In the genomic region with DNA sequence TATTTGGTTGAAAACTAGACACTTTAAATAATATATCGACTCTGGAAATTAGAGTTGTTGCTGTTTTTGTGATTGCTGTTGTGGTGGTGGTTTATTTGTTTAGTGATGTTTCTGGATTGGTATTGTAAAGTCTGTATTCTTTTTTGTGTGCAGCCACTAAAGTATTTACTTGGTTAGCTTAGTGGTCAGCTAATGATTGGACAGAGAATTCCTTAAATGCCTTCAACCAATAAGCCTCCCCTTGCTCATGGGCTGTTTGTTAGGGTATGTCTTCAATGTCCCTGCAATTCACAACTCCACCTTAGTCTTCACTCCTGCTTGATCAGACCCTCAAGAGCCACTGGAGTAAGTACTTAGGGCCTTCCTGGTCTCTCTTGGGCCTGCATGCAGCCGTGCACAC, we compare ENCODE assay signal across 19 cellular contexts.
A peak's percentile ranks its signal among the peaks of the same experiment; 100 is the strongest.
DNase-seq lines count a peak whose midpoint lies in the region; ATAC-seq and TF ChIP-seq lines count a peak whose summit lies in the region.
"Had no signal": no experiment of that assay in that cellular context is flagged by ENCODE, and none has a peak within 500 bp of the region (broad histone marks: within the 10 kb centered on the region; RNA-seq: fewer than 3 reads in every experiment).

No MANE protein-coding gene starts in this region.

- H4K8ac ChIP-seq in mesenchymal stem cell (ENCODE audit: low read length) = no peak overlapping the region

- H3K36me3 Mint-ChIP-seq in CD4-positive, CD25-positive, alpha-beta regulatory T cell = peaks cover 42% of the 10 kb centered on the region
- peaks cover 5% of the 10 kb centered on the region for H3K36me3 Mint-ChIP-seq in type B pancreatic cell
- H3K36me3 Mint-ChIP-seq in effector memory CD8-positive, alpha-beta T cell (ENCODE audit: insufficient read depth) = peaks cover 5% of the 10 kb centered on the region

- H3K14ac ChIP-seq in mesenchymal stem cell (ENCODE audit: low read length in 2 of 2) = no peak overlapping the region

- no peak overlapping the region for H2BK15ac ChIP-seq in mesenchymal stem cell (ENCODE audit: low read depth, poor library complexity, severe bottlenecking)

- 81% methylated on average over 2 of the region's 2 CpGs for WGBS in mesenchymal stem cell

- H3K4me3 ChIP-seq in CD4-positive, CD25-positive, alpha-beta regulatory T cell (ENCODE audit: low read depth, low read length) = no peak overlapping the region
- H3K4me3 ChIP-seq in choroid plexus epithelial cell (ENCODE audit: low read depth, low read length) = no peak overlapping the region
- no peak overlapping the region for H3K4me3 ChIP-seq in mesenchymal stem cell (ENCODE audit: insufficient read depth in 1 of 2, low read depth in 1 of 2, low read length in 2 of 2)
- H3K4me3 ChIP-seq: BLaER1 treated with 17β-estradiol and CSF1 and Interleukin-3, amounts not matched to agents 10 nM and 100 nM; GM23338; K562; SK-N-MC had no signal

- H3K4ac ChIP-seq in mesenchymal stem cell (ENCODE audit: low read depth in 1 of 2, low read length in 2 of 2) = no peak overlapping the region

- no peak overlapping the region for H3K9ac ChIP-seq in mesenchymal stem cell (ENCODE audit: low read length)
- H3K9ac ChIP-seq: BLaER1 treated with 17β-estradiol and CSF1 and Interleukin-3, amounts not matched to agents 10 nM and 100 nM had no signal

- H3K27me3 ChIP-seq in CD4-positive, CD25-positive, alpha-beta regulatory T cell (ENCODE audit: control insufficient read depth, insufficient read depth, low read length) = no peaks in the 10 kb centered on the region
- no peaks in the 10 kb centered on the region for H3K27me3 ChIP-seq in mesenchymal stem cell (ENCODE audit: control insufficient read depth in 1 of 2, insufficient read depth in 1 of 2, low read length in 2 of 2)
- H3K27me3 ChIP-seq: BLaER1 treated with 17β-estradiol and CSF1 and Interleukin-3, amounts not matched to agents 10 nM and 100 nM had no signal

- H2BK12ac ChIP-seq in mesenchymal stem cell (ENCODE audit: low read length in 2 of 2) = no peak overlapping the region

- H3K4me1 Mint-ChIP-seq in CD4-positive, CD25-positive, alpha-beta regulatory T cell = peaks cover 0 to 38% (median 25%) of the 10 kb centered on the region in 4 donors
- H3K4me1 Mint-ChIP-seq in type B pancreatic cell (ENCODE audit: unreplicated experiment) = no peaks in the 10 kb centered on the region
- peaks cover 14 to 44% of the 10 kb centered on the region in 2 donors for H3K4me1 Mint-ChIP-seq in effector memory CD8-positive, alpha-beta T cell (ENCODE audit: low read depth in 2 of 2)

- no peak overlapping the region for H3K23ac ChIP-seq in mesenchymal stem cell (ENCODE audit: low read length in 2 of 2)

- no peak overlapping the region for H2AK5ac ChIP-seq in mesenchymal stem cell (ENCODE audit: low read length, severe bottlenecking)

- peaks cover 0 to 17% (median 11%) of the 10 kb centered on the region in 7 donors for H3K9me3 Mint-ChIP-seq in CD4-positive, CD25-positive, alpha-beta regulatory T cell
- peaks cover 7% of the 10 kb centered on the region for H3K9me3 Mint-ChIP-seq in type B pancreatic cell
- H3K9me3 Mint-ChIP-seq in effector memory CD8-positive, alpha-beta T cell = no peaks in the 10 kb centered on the region

- H3K18ac ChIP-seq in mesenchymal stem cell (ENCODE audit: low read depth in 1 of 2, low read length in 2 of 2) = no peak overlapping the region

- no peak for ATAC-seq in CD4-positive, CD25-positive, alpha-beta regulatory T cell (ENCODE audit: low read depth in 2 of 2)
- no peak for ATAC-seq in effector memory CD8-positive, alpha-beta T cell (replicated peaks)
- ATAC-seq in HG03159 (IDR thresholded peaks at IDR 0.05; ENCODE audit: unreplicated experiment) = no peak
- ATAC-seq: GM23338, K562, Panc1, Right ventricle myocardium inferior had no signal

- peaks cover 4% of the 10 kb centered on the region for H3K27me3 Mint-ChIP-seq in CD4-positive, CD25-positive, alpha-beta regulatory T cell
- H3K27me3 Mint-ChIP-seq in type B pancreatic cell = peaks cover 8% of the 10 kb centered on the region
- no peaks in the 10 kb centered on the region for H3K27me3 Mint-ChIP-seq in effector memory CD8-positive, alpha-beta T cell

- DNase-seq in CD4-positive, CD25-positive, alpha-beta regulatory T cell = no peak
- DNase-seq in LHCN-M2 (ENCODE audit: low read depth) = peak; percentile 33
- peak; percentile 8 for DNase-seq in choroid plexus epithelial cell (ENCODE audit: low read depth)
- peak; percentile 10 for DNase-seq in mesenchymal stem cell
- no peak for DNase-seq in type B pancreatic cell (ENCODE audit: extremely low spot score, unreplicated experiment)
- no peak for DNase-seq in effector memory CD8-positive, alpha-beta T cell
- DNase-seq in NCI-H187 treated with DMSO at 0.1 percent for 48 hours (lab: John Stamatoyannopoulos, UW) = no peak
- DNase-seq: COR-L47, NCI-H1092 treated with DMSO at 0.1 percent for 48 hours, NCI-H1694, NCI-H748 treated with DMSO at 0.1 percent for 48 hours had no signal

- H3K4me1 ChIP-seq in CD4-positive, CD25-positive, alpha-beta regulatory T cell (ENCODE audit: control insufficient read depth, insufficient read depth, low read length, poor library complexity, severe bottlenecking) = peaks cover 16% of the 10 kb centered on the region
- peaks cover 2% of the 10 kb centered on the region for H3K4me1 ChIP-seq in mesenchymal stem cell (ENCODE audit: control insufficient read depth, insufficient read depth, low read depth, low read length)

- H3K36me3 ChIP-seq in CD4-positive, CD25-positive, alpha-beta regulatory T cell (ENCODE audit: control insufficient read depth, insufficient read depth, low read length) = peaks cover 10% of the 10 kb centered on the region
- H3K36me3 ChIP-seq in mesenchymal stem cell (ENCODE audit: control insufficient read depth in 1 of 2, insufficient read depth in 2 of 2, low read depth in 1 of 2, low read length in 2 of 2) = no peaks in the 10 kb centered on the region

- H3K27ac Mint-ChIP-seq in CD4-positive, CD25-positive, alpha-beta regulatory T cell = peak overlapping the region in 2 of 3 donors; percentile 21 to 85
- no peak overlapping the region for H3K27ac Mint-ChIP-seq in type B pancreatic cell
- peak overlapping the region in 1 of 2 donors; percentile 38 for H3K27ac Mint-ChIP-seq in effector memory CD8-positive, alpha-beta T cell
- H3K27ac Mint-ChIP-seq: GM23338 had no signal

- H2BK120ac ChIP-seq in mesenchymal stem cell (ENCODE audit: low read depth, low read length) = no peak overlapping the region

- H3K27ac ChIP-seq in CD4-positive, CD25-positive, alpha-beta regulatory T cell (ENCODE audit: insufficient read depth, low read length, poor library complexity, severe bottlenecking) = no peak overlapping the region
- no peak overlapping the region for H3K27ac ChIP-seq in mesenchymal stem cell (ENCODE audit: low read length, poor library complexity, severe bottlenecking)
- H3K27ac ChIP-seq: BLaER1 treated with 17β-estradiol and CSF1 and Interleukin-3, amounts not matched to agents 10 nM and 100 nM; HL-60; SK-N-MC had no signal

- no peak overlapping the region for H2BK5ac ChIP-seq in mesenchymal stem cell (ENCODE audit: low read depth, low read length, poor library complexity, severe bottlenecking)

- no peaks in the 10 kb centered on the region for H3K79me1 ChIP-seq in mesenchymal stem cell (replicated peaks; ENCODE audit: low read length, poor library complexity, severe bottlenecking)

- TF ChIP-seq CTCF in choroid plexus epithelial cell (conservative IDR thresholded peaks at IDR 0.05; ENCODE audit: low read depth, low read length) (no peak), type B pancreatic cell (conservative IDR thresholded peaks at IDR 0.05) (no peak)

- H3K9me3 ChIP-seq in CD4-positive, CD25-positive, alpha-beta regulatory T cell (ENCODE audit: control insufficient read depth in 2 of 2, low read length in 2 of 2) = peaks cover 0 to 20% of the 10 kb centered on the region in 2 experiments
- no peaks in the 10 kb centered on the region for H3K9me3 ChIP-seq in mesenchymal stem cell (ENCODE audit: control insufficient read depth, low read length)

- no peak overlapping the region for H4K91ac ChIP-seq in mesenchymal stem cell (ENCODE audit: low read length)

- H3K4me2 ChIP-seq in mesenchymal stem cell (ENCODE audit: low read length, poor library complexity, severe bottlenecking) = no peak overlapping the region
- H3K4me2 ChIP-seq: BLaER1 treated with 17β-estradiol and CSF1 and Interleukin-3, amounts not matched to agents 10 nM and 100 nM had no signal

- peak overlapping the region in 1 of 4 donors; percentile 33 for H3K4me3 Mint-ChIP-seq in CD4-positive, CD25-positive, alpha-beta regulatory T cell
- H3K4me3 Mint-ChIP-seq in type B pancreatic cell = no peak overlapping the region
- H3K4me3 Mint-ChIP-seq in effector memory CD8-positive, alpha-beta T cell = no peak overlapping the region
- H3K4me3 Mint-ChIP-seq: GM23338 had no signal

- H2AFZ ChIP-seq in mesenchymal stem cell (ENCODE audit: low read depth, low read length) = no peak overlapping the region
- H2AFZ ChIP-seq: GM23338 had no signal

Comparison
In these comparisons a context has a peak if more than half of its experiments do, and no peak if none do; other contexts are left out.
1. DNase-seq: peak in LHCN-M2 (single experiment), choroid plexus epithelial cell (single experiment) and mesenchymal stem cell (single experiment); none in CD4-positive, CD25-positive, alpha-beta regulatory T cell (0 of 3), type B pancreatic cell (single experiment), effector memory CD8-positive, alpha-beta T cell (0 of 3) and NCI-H187 treated with DMSO at 0.1 percent for 48 hours (single experiment).